Comparison of ENCODE assay signal across 9 cellular contexts in genomic region chr11:86740628-86741488, GRCh38. TPM values are rescaled to one million over a fixed set of nuclear protein-coding genes. Genes with fewer than 3 reads are reported as not detected.
A peak's percentile ranks its signal among the peaks of the same experiment; 100 is the strongest.
DNase-seq lines count a peak whose midpoint lies in the region; ATAC-seq and TF ChIP-seq lines count a peak whose summit lies in the region.
"Had no signal": no experiment of that assay in that cellular context is flagged by ENCODE, and none has a peak within 500 bp of the region (broad histone marks: within the 10 kb centered on the region; RNA-seq: fewer than 3 reads in every experiment).

No MANE protein-coding gene starts in this region.

- POLR2A ChIA-PET in activated CD4-positive, alpha-beta T cell treated with anti-CD3 and anti-CD28 coated beads for 36 hours (lab: Charles Lee): interaction anchor here (0.5 kb wide), 1 partner anchor 1675 kb away, joined by 4 read pairs; no protein-coding TSS in a partner anchor
- POLR2A ChIA-PET in naive thymus-derived CD4-positive, alpha-beta T cell (lab: Charles Lee): no interaction called here

- peaks cover 30% of the 10 kb centered on the region for H3K4me1 Mint-ChIP-seq in activated CD4-positive, alpha-beta T cell treated with anti-CD3 and anti-CD28 coated beads for 36 hours
- peaks cover 0 to 5% (median 0%) of the 10 kb centered on the region in 7 donors for H3K4me1 Mint-ChIP-seq in naive thymus-derived CD4-positive, alpha-beta T cell
- H3K4me1 Mint-ChIP-seq in stimulated activated naive CD8-positive, alpha-beta T cell treated with anti-CD3 and anti-CD28 coated beads, Interleukin-15, amount 100 ng/mL, for 72 hours: no peaks in the 10 kb centered on the region

- CTCF ChIA-PET in activated CD4-positive, alpha-beta T cell treated with anti-CD3 and anti-CD28 coated beads for 36 hours (lab: Charles Lee): interaction anchor here (0.6 to 1.4 kb wide), 3 partner anchors 9 to 357 kb away, joined by 3 to 5 read pairs (median 4); no protein-coding TSS in a partner anchor
- CTCF ChIA-PET in naive thymus-derived CD4-positive, alpha-beta T cell (lab: Charles Lee): no interaction called here

- H3K4me1 ChIP-seq in SJCRH30 (peaks cover 83% of the 10 kb centered on the region), esophagus squamous epithelium (peaks cover 23 to 83% (median 53%) of the 10 kb centered on the region in 3 donors)
- H3K4me1 ChIP-seq in naive thymus-derived CD4-positive, alpha-beta T cell (ENCODE audit: control insufficient read depth in 2 of 2, insufficient read depth in 2 of 2, low read length in 2 of 2): no peaks in the 10 kb centered on the region

- H3K27ac ChIP-seq in SJCRH30 (peak overlapping the region; percentile 96), esophagus squamous epithelium (peak overlapping the region; percentile 78 to 94 (median 90))
- no peak overlapping the region for H3K27ac ChIP-seq in naive thymus-derived CD4-positive, alpha-beta T cell (ENCODE audit: low read depth, low read length)

- no peaks in the 10 kb centered on the region for H3K36me3 ChIP-seq in SJCRH30
- H3K36me3 ChIP-seq in esophagus squamous epithelium: no peaks in the 10 kb centered on the region
- no peaks in the 10 kb centered on the region for H3K36me3 ChIP-seq in naive thymus-derived CD4-positive, alpha-beta T cell (ENCODE audit: control insufficient read depth in 2 of 3, insufficient read depth in 3 of 3, low read length in 3 of 3)

- intact Hi-C loops in activated CD4-positive, alpha-beta T cell treated with anti-CD3 and anti-CD28 coated beads for 36 hours (cut with DNase I, micrococcal nuclease): loop anchor here in 1 of 2 experiments (5.0 kb wide), 4 partner anchors 104 to 794 kb away; no protein-coding TSS in a partner anchor
- intact Hi-C loops in esophagus squamous epithelium (cut with DNase I): no loop called here
- intact Hi-C loops in naive thymus-derived CD4-positive, alpha-beta T cell (cut with micrococcal nuclease): no loop called here

- H3K27me3 Mint-ChIP-seq in activated CD4-positive, alpha-beta T cell treated with anti-CD3 and anti-CD28 coated beads for 36 hours: peaks cover 14% of the 10 kb centered on the region
- peaks cover 0 to 6% (median 5%) of the 10 kb centered on the region in 5 donors for H3K27me3 Mint-ChIP-seq in naive thymus-derived CD4-positive, alpha-beta T cell
- peaks cover 19% of the 10 kb centered on the region for H3K27me3 Mint-ChIP-seq in stimulated activated naive CD8-positive, alpha-beta T cell treated with anti-CD3 and anti-CD28 coated beads, Interleukin-15, amount 100 ng/mL, for 72 hours

- peak overlapping the region; percentile 62 for H3K27ac Mint-ChIP-seq in activated CD4-positive, alpha-beta T cell treated with anti-CD3 and anti-CD28 coated beads for 36 hours
- no peak overlapping the region for H3K27ac Mint-ChIP-seq in naive thymus-derived CD4-positive, alpha-beta T cell
- H3K27ac Mint-ChIP-seq in stimulated activated naive CD8-positive, alpha-beta T cell treated with anti-CD3 and anti-CD28 coated beads, Interleukin-15, amount 100 ng/mL, for 72 hours: no peak overlapping the region

- no peak overlapping the region for H3K4me3 Mint-ChIP-seq in activated CD4-positive, alpha-beta T cell treated with anti-CD3 and anti-CD28 coated beads for 36 hours
- H3K4me3 Mint-ChIP-seq in naive thymus-derived CD4-positive, alpha-beta T cell: no peak overlapping the region
- H3K4me3 Mint-ChIP-seq in stimulated activated naive CD8-positive, alpha-beta T cell treated with anti-CD3 and anti-CD28 coated beads, Interleukin-15, amount 100 ng/mL, for 72 hours: no peak overlapping the region

- no peaks in the 10 kb centered on the region; the same call in 1 of the 2 replicates for H3K9me3 ChIP-seq in SJCRH30 (replicated peaks)
- H3K9me3 ChIP-seq in esophagus squamous epithelium: no peaks in the 10 kb centered on the region
- H3K9me3 ChIP-seq in naive thymus-derived CD4-positive, alpha-beta T cell (ENCODE audit: control insufficient read depth in 2 of 3, low read length in 3 of 3): no peaks in the 10 kb centered on the region

- no peaks in the 10 kb centered on the region for H3K27me3 ChIP-seq in SJCRH30
- H3K27me3 ChIP-seq in esophagus squamous epithelium: no peaks in the 10 kb centered on the region
- H3K27me3 ChIP-seq in naive thymus-derived CD4-positive, alpha-beta T cell (ENCODE audit: control insufficient read depth in 2 of 2, insufficient read depth in 2 of 2, low read length in 2 of 2): no peaks in the 10 kb centered on the region

- WGBS in esophagus squamous epithelium, 2 donors: 33 to 38% methylated on average over 6 to 7 of the region's 7 CpGs

- DNase-seq in activated CD4-positive, alpha-beta T cell treated with anti-CD3 and anti-CD28 coated beads for 36 hours: peak; percentile 60
- no peak for DNase-seq in activated CD4-positive, alpha-beta T cell treated with anti-CD3 and anti-CD28 coated beads, Interleukin-2, amount 50 U/mL, for 4 hours
- DNase-seq in SJCRH30 (peak; percentile 81 to 87), esophagus squamous epithelium (lab: John Stamatoyannopoulos, UW) (no peak), DMS 273 (lab: John Stamatoyannopoulos, UW; ENCODE audit: unreplicated experiment) (no peak), NCI-H82 (lab: John Stamatoyannopoulos, UW) (no peak)
- peak in 1 of 9 donors; percentile 24 for DNase-seq in naive thymus-derived CD4-positive, alpha-beta T cell
- no peak for DNase-seq in stimulated activated naive CD8-positive, alpha-beta T cell treated with anti-CD3 and anti-CD28 coated beads, Interleukin-15, amount 100 ng/mL, for 72 hours
- DNase-seq: DND-41 had no signal

- ATAC-seq in activated CD4-positive, alpha-beta T cell treated with anti-CD3 and anti-CD28 coated beads for 36 hours: peak; percentile 52
- peak; percentile 44 for ATAC-seq in naive thymus-derived CD4-positive, alpha-beta T cell
- ATAC-seq in stimulated activated naive CD8-positive, alpha-beta T cell treated with anti-CD3 and anti-CD28 coated beads, Interleukin-15, amount 100 ng/mL, for 72 hours: no peak

- H3K36me3 Mint-ChIP-seq in activated CD4-positive, alpha-beta T cell treated with anti-CD3 and anti-CD28 coated beads for 36 hours (ENCODE audit: low read depth): no peaks in the 10 kb centered on the region
- H3K36me3 Mint-ChIP-seq in naive thymus-derived CD4-positive, alpha-beta T cell: no peaks in the 10 kb centered on the region

- TF ChIP-seq POLR2A in esophagus squamous epithelium (IDR thresholded peaks at IDR 0.05): no peak

- no peak overlapping the region for H3K4me3 ChIP-seq in SJCRH30
- no peak overlapping the region for H3K4me3 ChIP-seq in esophagus squamous epithelium
- H3K4me3 ChIP-seq in naive thymus-derived CD4-positive, alpha-beta T cell (ENCODE audit: low read length): no peak overlapping the region

- no peak for TF ChIP-seq CTCF in esophagus squamous epithelium (IDR thresholded peaks at IDR 0.05)

- H3K9me3 Mint-ChIP-seq in activated CD4-positive, alpha-beta T cell treated with anti-CD3 and anti-CD28 coated beads for 36 hours (ENCODE audit: low read depth): no peaks in the 10 kb centered on the region
- H3K9me3 Mint-ChIP-seq in naive thymus-derived CD4-positive, alpha-beta T cell: peaks cover 0 to 2% (median 0%) of the 10 kb centered on the region in 11 donors
- H3K9me3 Mint-ChIP-seq in stimulated activated naive CD8-positive, alpha-beta T cell treated with anti-CD3 and anti-CD28 coated beads, Interleukin-15, amount 100 ng/mL, for 72 hours: no peaks in the 10 kb centered on the region

RNA-seq across cellular contexts. Expression of gene PRSS23, which starts 59.5 kb away (rescaled TPM):
- total RNA-seq in activated CD4-positive, alpha-beta T cell treated with anti-CD3 and anti-CD28 coated beads for 36 hours: 1 to 10 TPM in 1 of 2 experiments, under 1 TPM in 1; 0.62 to 1.5 TPM
- total RNA-seq in SJCRH30 (2014; rRNA removed; shearing (Covaris generic)): 1.4 and 1.5 TPM in 2 replicates
- total RNA-seq in esophagus squamous epithelium: 10 to 100 TPM in 2 of 4 donors, 1 to 10 TPM in 2; 2.9 to 20.6 (median 9.4) TPM
- 1 to 10 TPM in 3 of 5 experiments, under 1 TPM in 2; 0.24 to 9.7 (median 1.3) TPM for total RNA-seq in naive thymus-derived CD4-positive, alpha-beta T cell
- polyA plus RNA-seq in naive thymus-derived CD4-positive, alpha-beta T cell: under 1 TPM; 0.07 to 0.54 TPM

Comparison
In these comparisons a context has a peak if more than half of its experiments do, and no peak if none do; other contexts are left out.
1. DNase-seq: peak in activated CD4-positive, alpha-beta T cell treated with anti-CD3 and anti-CD28 coated beads for 36 hours (single experiment) and SJCRH30 (2 of 2); none in activated CD4-positive, alpha-beta T cell treated with anti-CD3 and anti-CD28 coated beads, Interleukin-2, amount 50 U/mL, for 4 hours (0 of 2), esophagus squamous epithelium (single experiment), stimulated activated naive CD8-positive, alpha-beta T cell treated with anti-CD3 and anti-CD28 coated beads, Interleukin-15, amount 100 ng/mL, for 72 hours (0 of 2), DMS 273 (single experiment) and NCI-H82 (single experiment).